Comparison of ENCODE assay signal across 16 cellular contexts in the genomic region with DNA sequence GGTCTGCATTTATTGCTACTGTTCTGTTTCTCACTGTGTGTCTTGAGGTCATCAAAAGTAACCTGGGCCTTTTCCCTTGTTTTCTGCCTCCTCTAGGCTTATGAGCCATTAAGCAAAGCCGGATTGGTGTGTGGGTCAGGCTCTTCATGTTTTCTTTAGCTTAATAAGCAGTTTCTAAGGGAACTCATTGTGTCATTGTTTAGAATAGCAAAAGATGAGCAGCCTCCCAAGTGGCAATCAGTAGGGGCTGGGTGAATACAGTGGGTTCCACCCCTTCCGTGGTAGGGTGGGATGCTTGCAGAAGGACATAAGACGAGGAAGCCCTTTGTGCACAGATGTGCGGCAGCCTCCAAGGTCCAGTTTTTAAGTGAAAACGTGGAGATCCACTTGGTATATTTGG. TPM values are rescaled to one million over a fixed set of nuclear protein-coding genes. Genes with fewer than 3 reads are reported as not detected.
DNase-seq lines count a peak whose midpoint lies in the region; ATAC-seq and TF ChIP-seq lines count a peak whose summit lies in the region.
"Had no signal": no experiment of that assay in that cellular context is flagged by ENCODE, and none has a peak within 500 bp of the region (broad histone marks: within the 10 kb centered on the region; RNA-seq: fewer than 3 reads in every experiment).

No MANE protein-coding gene starts in this region.

- H3K4me1 ChIP-seq in heart right ventricle: peaks cover 2 to 49% (median 21%) of the 10 kb centered on the region in 9 donors
- peaks cover 30 to 76% of the 10 kb centered on the region in 2 donors for H3K4me1 ChIP-seq in thoracic aorta (ENCODE audit: control insufficient read depth in 1 of 2, low read depth in 2 of 2)

- H3K27me3 ChIP-seq in heart right ventricle: no peaks in the 10 kb centered on the region
- no peaks in the 10 kb centered on the region for H3K27me3 ChIP-seq in thoracic aorta (replicated peaks; ENCODE audit: insufficient read depth)
- H3K27me3 ChIP-seq: Peyer's patch had no signal

- H3K36me3 ChIP-seq in heart right ventricle (peaks cover 0 to 8% (median 0%) of the 10 kb centered on the region in 9 donors), thoracic aorta (no peaks in the 10 kb centered on the region)

- ATAC-seq in heart right ventricle (peak; percentile 34 to 85 (median 76)), thoracic aorta (ENCODE audit: insufficient number of reproducible peaks, low FRiP score, low read depth) (peak; percentile 32), HG03045 (IDR thresholded peaks at IDR 0.05; ENCODE audit: unreplicated experiment) (no peak), natural killer cell (no peak)
- ATAC-seq: activated T-cell treated with anti-CD3 and anti-CD28 coated beads, Interleukin-2, amount 50 U/mL, for 4 hours had no signal

- H3K4me3 Mint-ChIP-seq in chondrocyte (ENCODE audit: unreplicated experiment): no peak overlapping the region
- no peak overlapping the region for H3K4me3 Mint-ChIP-seq in natural killer cell
- H3K4me3 Mint-ChIP-seq: activated T-cell treated with anti-CD3 and anti-CD28 coated beads, Interleukin-2, amount 50 U/mL, for 4 hours; T-helper 2 cell treated with Interferon-gamma antibody and Interleukin-4, amounts not matched to agents 5 μg/mL and 100 μg/mL, for 36 hours had no signal

- intact Hi-C loops in heart right ventricle (cut with DNase I): no loop called here
- intact Hi-C loops in cardiac septum (cut with DNase I): no loop called here
- intact Hi-C loops in natural killer cell (cut with micrococcal nuclease): no loop called here

- H3K36me3 Mint-ChIP-seq in chondrocyte (ENCODE audit: low read depth) (peaks cover 6% of the 10 kb centered on the region), natural killer cell (peaks cover 11% of the 10 kb centered on the region)

- peak overlapping the region; percentile 80 for H3K27ac Mint-ChIP-seq in chondrocyte (ENCODE audit: unreplicated experiment)
- no peak overlapping the region for H3K27ac Mint-ChIP-seq in natural killer cell
- H3K27ac Mint-ChIP-seq: T-helper 2 cell treated with Interferon-gamma antibody and Interleukin-4, amounts not matched to agents 5 μg/mL and 100 μg/mL, for 36 hours had no signal

- H3K27me3 Mint-ChIP-seq in chondrocyte (ENCODE audit: low read depth): no peaks in the 10 kb centered on the region
- no peaks in the 10 kb centered on the region for H3K27me3 Mint-ChIP-seq in natural killer cell (ENCODE audit: low read depth in 2 of 2)

- H3K4me1 Mint-ChIP-seq in chondrocyte (ENCODE audit: low read depth) (peaks cover 72% of the 10 kb centered on the region), natural killer cell (peaks cover 13 to 46% of the 10 kb centered on the region in 2 donors)

- TF ChIP-seq CTCF in heart right ventricle (IDR thresholded peaks at IDR 0.05) (no peak), chondrocyte (IDR thresholded peaks at IDR 0.05) (no peak), thoracic aorta (IDR thresholded peaks at IDR 0.05) (no peak), natural killer cell (IDR thresholded peaks at IDR 0.05) (no peak)

- peaks cover 17% of the 10 kb centered on the region for H3K9me3 Mint-ChIP-seq in chondrocyte (ENCODE audit: low read depth)
- peaks cover 2 to 9% of the 10 kb centered on the region in 2 donors for H3K9me3 Mint-ChIP-seq in natural killer cell

- H3K27ac ChIP-seq in heart right ventricle (peak overlapping the region in 4 of 10 donors; percentile 47 to 58 (median 55)), thoracic aorta (peak overlapping the region; percentile 35 to 45)
- H3K27ac ChIP-seq: KMS-11, Peyer's patch had no signal

- H3K9me3 ChIP-seq in heart right ventricle: peaks cover 0 to 40% (median 7%) of the 10 kb centered on the region in 11 donors
- H3K9me3 ChIP-seq in thoracic aorta: no peaks in the 10 kb centered on the region

- WGBS in heart right ventricle, 2 donors: 51 to 66% methylated on average over 5 of the region's 5 CpGs

- H3K4me3 ChIP-seq in heart right ventricle (no peak overlapping the region), thoracic aorta (no peak overlapping the region)
- H3K4me3 ChIP-seq: Peyer's patch had no signal

- DNase-seq in heart right ventricle: peak in 1 of 2 donors; percentile 73
- DNase-seq in cardiac septum (ENCODE audit: low spot score): no peak
- DNase-seq in chondrocyte (ENCODE audit: low spot score): no peak
- DNase-seq in iris pigment epithelial cell (ENCODE audit: low read depth): peak; percentile 62
- DNase-seq in thoracic aorta (ENCODE audit: low spot score): no peak
- no peak for DNase-seq in nucleus accumbens (lab: John Stamatoyannopoulos, UW)
- no peak for DNase-seq in natural killer cell
- DNase-seq: activated CD4-positive, alpha-beta T cell treated with anti-CD3 and anti-CD28 coated beads for 48 hours; activated T-cell treated with anti-CD3 and anti-CD28 coated beads, Interleukin-2, amount 50 U/mL, for 4 hours; hippocampal formation; NCI-H146; NCI-H524; Peyer's patch had no signal

RNA-seq across cellular contexts. Expression of a gene that starts 34.5 kb away (rescaled TPM):
- total RNA-seq in heart right ventricle (10 to 100 TPM; 15.1 to 32.8 (median 22.0) TPM), cardiac septum (16.6 TPM), chondrocyte (47.9 to 118 TPM (median 48.3 TPM) in 3 replicates), thoracic aorta (10 to 100 TPM; 89.2 to 94.9 TPM), natural killer cell (10 to 100 TPM; 24.5 to 53.9 (median 27.9) TPM)
- polyA plus RNA-seq in heart right ventricle: 10 to 100 TPM in 1 of 2 donors, 1 to 10 TPM in 1; 6.1 to 14.9 TPM

Comparison
In these comparisons a context has a peak if more than half of its experiments do, and no peak if none do; other contexts are left out.
1. ATAC-seq: peak in heart right ventricle (8 of 8) and thoracic aorta (single experiment); none in HG03045 (single experiment) and natural killer cell (0 of 3).